ENCODE assay signal across 20 cellular contexts in genomic region chr4:159374749-159375535, GRCh38.
DNase-seq lines count a peak whose midpoint lies in the region; ATAC-seq and TF ChIP-seq lines count a peak whose summit lies in the region.
"Had no signal": no experiment of that assay in that cellular context is flagged by ENCODE, and none has a peak within 500 bp of the region (broad histone marks: within the 10 kb centered on the region; RNA-seq: fewer than 3 reads in every experiment).

No MANE protein-coding gene starts in this region.

- no peak overlapping the region for H3K4me3 ChIP-seq in adipocyte (ENCODE audit: low read length)
- H3K4me3 ChIP-seq: BLaER1, skin epidermis had no signal

- DNase-seq in AG20443 (ENCODE audit: low spot score) (peak; percentile 74), adipocyte (ENCODE audit: low read depth) (peak; percentile 86), fibroblast of gingiva (ENCODE audit: low read depth) (peak; percentile 4), renal cortical epithelial cell (ENCODE audit: low read depth) (peak; percentile 6), GM20000 (ENCODE audit: low spot score) (no peak), NCI-H128 (lab: John Stamatoyannopoulos, UW; ENCODE audit: unreplicated experiment) (no peak)
- DNase-seq: activated CD4-positive, alpha-beta T cell treated with anti-CD3 and anti-CD28 coated beads for 4 hours; Calu3; KBM-7; NCI-H187; NCI-H774; SHP77; stimulated activated CD4-positive, alpha-beta T cell treated with anti-CD3 and anti-CD28 coated beads, Interleukin-4, amount 100 ng/mL, for 1 hour; stimulated activated naive CD8-positive, alpha-beta T cell treated with anti-CD3 and anti-CD28 coated beads, Interleukin-15, amount 100 ng/mL, for 72 hours; T-helper 1 cell had no signal

- peaks cover 2% of the 10 kb centered on the region for H3K4me1 ChIP-seq in adipocyte (ENCODE audit: control insufficient read depth, insufficient read depth, low read length)
- H3K4me1 ChIP-seq: BLaER1 had no signal

- no peaks in the 10 kb centered on the region for H3K9me3 ChIP-seq in adipocyte (ENCODE audit: control insufficient read depth, low read length)

- no peak overlapping the region for H3K9ac ChIP-seq in adipocyte (ENCODE audit: low read length)
- H3K9ac ChIP-seq: BLaER1 had no signal

- H3K36me3 ChIP-seq in adipocyte (ENCODE audit: control insufficient read depth, insufficient read depth, low read length, severe bottlenecking) = no peaks in the 10 kb centered on the region
- H3K36me3 ChIP-seq: BLaER1 had no signal

- TF ChIP-seq CTCF in GM20000 (IDR thresholded peaks at IDR 0.05; ENCODE audit: extremely low read depth, missing control alignments) = no peak

- no peak for ATAC-seq in HG03520 (IDR thresholded peaks at IDR 0.05; ENCODE audit: unreplicated experiment)
- no peak for ATAC-seq in HG02763 (IDR thresholded peaks at IDR 0.05; ENCODE audit: unreplicated experiment)
- ATAC-seq: activated naive CD4-positive, alpha-beta T cell treated with anti-CD3 and anti-CD28 coated beads, Interleukin-2, amount 50 U/mL, for 72 hours; stimulated activated naive CD8-positive, alpha-beta T cell treated with anti-CD3 and anti-CD28 coated beads, Interleukin-15, amount 100 ng/mL, for 72 hours had no signal

- no peaks in the 10 kb centered on the region for H3K27me3 ChIP-seq in adipocyte (replicated peaks; ENCODE audit: control insufficient read depth, insufficient read depth, low read length)
- H3K27me3 ChIP-seq: BLaER1 had no signal

Comparison
In these comparisons a context has a peak if more than half of its experiments do, and no peak if none do; other contexts are left out.
1. DNase-seq: peak in AG20443 (single experiment), adipocyte (single experiment), fibroblast of gingiva (single experiment) and renal cortical epithelial cell (single experiment); none in GM20000 (single experiment) and NCI-H128 (single experiment).